Comparison of ENCODE assay signal across 2 cellular contexts in the genomic region with DNA sequence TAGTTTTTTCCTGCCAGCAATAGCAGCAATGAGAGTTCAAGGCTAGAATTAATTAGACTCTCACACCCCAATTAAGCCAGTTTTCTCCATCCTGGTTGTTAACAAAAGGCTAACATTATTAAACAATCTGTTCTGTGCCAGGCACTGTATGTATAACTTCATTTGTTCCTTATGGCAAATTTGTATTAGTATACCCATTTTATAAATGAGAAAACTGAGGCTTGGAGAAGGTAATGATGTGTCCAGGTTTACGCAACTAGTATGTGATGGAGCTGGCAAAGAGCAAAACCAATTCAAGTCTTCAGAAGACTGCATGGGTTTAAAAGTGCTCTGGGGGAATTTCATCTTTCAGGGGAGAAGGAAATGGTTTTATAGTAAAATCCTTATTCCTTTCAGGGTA.
TF ChIP-seq lines count a peak whose summit lies in the region.

No MANE protein-coding gene starts in this region.

TF ChIP-seq in HCT116, 20 proteins besides CTCF, POLR2A, EP300 and RAD21:
- TF ChIP-seq FOSL1 (IDR thresholded peaks at IDR 0.05; ENCODE audit: low read depth), result no peak
- no peak for TF ChIP-seq EZH2 (IDR thresholded peaks at IDR 0.05)
- no peak for TF ChIP-seq EZH2phosphoT487 (IDR thresholded peaks at IDR 0.05; ENCODE audit: borderline replicate concordance)
- no peak for TF ChIP-seq JUND (IDR thresholded peaks at IDR 0.05)
- TF ChIP-seq ZNF274 (IDR thresholded peaks at IDR 0.05; ENCODE audit: low read depth, low read length), result no peak
- no peak for TF ChIP-seq ZFX (IDR thresholded peaks at IDR 0.05)
- no peak for TF ChIP-seq SP1 (IDR thresholded peaks at IDR 0.05; ENCODE audit: low read depth)
- no peak for TF ChIP-seq CEBPB (IDR thresholded peaks at IDR 0.05; ENCODE audit: low read depth)
- no peak for TF ChIP-seq MAX (IDR thresholded peaks at IDR 0.05)
- TF ChIP-seq, protein P1, sequence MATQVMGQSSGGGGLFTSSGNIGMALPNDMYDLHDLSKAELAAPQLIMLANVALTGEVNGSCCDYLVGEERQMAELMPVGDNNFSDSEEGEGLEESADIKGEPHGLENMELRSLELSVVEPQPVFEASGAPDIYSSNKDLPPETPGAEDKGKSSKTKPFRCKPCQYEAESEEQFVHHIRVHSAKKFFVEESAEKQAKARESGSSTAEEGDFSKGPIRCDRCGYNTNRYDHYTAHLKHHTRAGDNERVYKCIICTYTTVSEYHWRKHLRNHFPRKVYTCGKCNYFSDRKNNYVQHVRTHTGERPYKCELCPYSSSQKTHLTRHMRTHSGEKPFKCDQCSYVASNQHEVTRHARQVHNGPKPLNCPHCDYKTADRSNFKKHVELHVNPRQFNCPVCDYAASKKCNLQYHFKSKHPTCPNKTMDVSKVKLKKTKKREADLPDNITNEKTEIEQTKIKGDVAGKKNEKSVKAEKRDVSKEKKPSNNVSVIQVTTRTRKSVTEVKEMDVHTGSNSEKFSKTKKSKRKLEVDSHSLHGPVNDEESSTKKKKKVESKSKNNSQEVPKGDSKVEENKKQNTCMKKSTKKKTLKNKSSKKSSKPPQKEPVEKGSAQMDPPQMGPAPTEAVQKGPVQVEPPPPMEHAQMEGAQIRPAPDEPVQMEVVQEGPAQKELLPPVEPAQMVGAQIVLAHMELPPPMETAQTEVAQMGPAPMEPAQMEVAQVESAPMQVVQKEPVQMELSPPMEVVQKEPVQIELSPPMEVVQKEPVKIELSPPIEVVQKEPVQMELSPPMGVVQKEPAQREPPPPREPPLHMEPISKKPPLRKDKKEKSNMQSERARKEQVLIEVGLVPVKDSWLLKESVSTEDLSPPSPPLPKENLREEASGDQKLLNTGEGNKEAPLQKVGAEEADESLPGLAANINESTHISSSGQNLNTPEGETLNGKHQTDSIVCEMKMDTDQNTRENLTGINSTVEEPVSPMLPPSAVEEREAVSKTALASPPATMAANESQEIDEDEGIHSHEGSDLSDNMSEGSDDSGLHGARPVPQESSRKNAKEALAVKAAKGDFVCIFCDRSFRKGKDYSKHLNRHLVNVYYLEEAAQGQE (IDR thresholded peaks at IDR 0.05; ENCODE audit: low read depth), result no peak
TF ChIP-seq in HCT116: peak in this region for 0.

TF ChIP-seq in K562, 482 proteins besides CTCF, POLR2A, EP300 and RAD21:
- TF ChIP-seq VEZF1 (CRISPR knock-in tag; IDR thresholded peaks at IDR 0.05) (peak; percentile 10; the same call in 1 of the 2 replicates), PHF20 (IDR thresholded peaks at IDR 0.05; ENCODE audit: partially characterized antibody) (peak; percentile 27), RBM25 (IDR thresholded peaks at IDR 0.05; ENCODE audit: low read depth, low read length, severe bottlenecking) (peak; percentile 69), ADNP (tag; IDR thresholded peaks at IDR 0.05) (peak; percentile 90), ELF2 (CRISPR knock-in tag; IDR thresholded peaks at IDR 0.05) (no peak), NRF1 (conservative IDR thresholded peaks at IDR 0.05 in 1 of 2, IDR thresholded peaks at IDR 0.05 in 1 of 2) (no peak), ZNF143 (CRISPR knock-in tag; IDR thresholded peaks at IDR 0.05) (no peak), KDM1A (IDR thresholded peaks at IDR 0.05) (peak; percentile 62 to 64), MAZ (CRISPR knock-in tag; conservative IDR thresholded peaks at IDR 0.05 in 1 of 2, IDR thresholded peaks at IDR 0.05 in 1 of 2) (no peak), BCOR (IDR thresholded peaks at IDR 0.05) (peak; percentile 83)
- TF ChIP-seq, protein P2, sequence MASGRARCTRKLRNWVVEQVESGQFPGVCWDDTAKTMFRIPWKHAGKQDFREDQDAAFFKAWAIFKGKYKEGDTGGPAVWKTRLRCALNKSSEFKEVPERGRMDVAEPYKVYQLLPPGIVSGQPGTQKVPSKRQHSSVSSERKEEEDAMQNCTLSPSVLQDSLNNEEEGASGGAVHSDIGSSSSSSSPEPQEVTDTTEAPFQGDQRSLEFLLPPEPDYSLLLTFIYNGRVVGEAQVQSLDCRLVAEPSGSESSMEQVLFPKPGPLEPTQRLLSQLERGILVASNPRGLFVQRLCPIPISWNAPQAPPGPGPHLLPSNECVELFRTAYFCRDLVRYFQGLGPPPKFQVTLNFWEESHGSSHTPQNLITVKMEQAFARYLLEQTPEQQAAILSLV (tag; IDR thresholded peaks at IDR 0.05), result no peak
- TF ChIP-seq, protein P3, sequence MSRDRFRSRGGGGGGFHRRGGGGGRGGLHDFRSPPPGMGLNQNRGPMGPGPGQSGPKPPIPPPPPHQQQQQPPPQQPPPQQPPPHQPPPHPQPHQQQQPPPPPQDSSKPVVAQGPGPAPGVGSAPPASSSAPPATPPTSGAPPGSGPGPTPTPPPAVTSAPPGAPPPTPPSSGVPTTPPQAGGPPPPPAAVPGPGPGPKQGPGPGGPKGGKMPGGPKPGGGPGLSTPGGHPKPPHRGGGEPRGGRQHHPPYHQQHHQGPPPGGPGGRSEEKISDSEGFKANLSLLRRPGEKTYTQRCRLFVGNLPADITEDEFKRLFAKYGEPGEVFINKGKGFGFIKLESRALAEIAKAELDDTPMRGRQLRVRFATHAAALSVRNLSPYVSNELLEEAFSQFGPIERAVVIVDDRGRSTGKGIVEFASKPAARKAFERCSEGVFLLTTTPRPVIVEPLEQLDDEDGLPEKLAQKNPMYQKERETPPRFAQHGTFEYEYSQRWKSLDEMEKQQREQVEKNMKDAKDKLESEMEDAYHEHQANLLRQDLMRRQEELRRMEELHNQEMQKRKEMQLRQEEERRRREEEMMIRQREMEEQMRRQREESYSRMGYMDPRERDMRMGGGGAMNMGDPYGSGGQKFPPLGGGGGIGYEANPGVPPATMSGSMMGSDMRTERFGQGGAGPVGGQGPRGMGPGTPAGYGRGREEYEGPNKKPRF (IDR thresholded peaks at IDR 0.05; ENCODE audit: low read depth, low read length), result no peak
- TF ChIP-seq, protein P4, sequence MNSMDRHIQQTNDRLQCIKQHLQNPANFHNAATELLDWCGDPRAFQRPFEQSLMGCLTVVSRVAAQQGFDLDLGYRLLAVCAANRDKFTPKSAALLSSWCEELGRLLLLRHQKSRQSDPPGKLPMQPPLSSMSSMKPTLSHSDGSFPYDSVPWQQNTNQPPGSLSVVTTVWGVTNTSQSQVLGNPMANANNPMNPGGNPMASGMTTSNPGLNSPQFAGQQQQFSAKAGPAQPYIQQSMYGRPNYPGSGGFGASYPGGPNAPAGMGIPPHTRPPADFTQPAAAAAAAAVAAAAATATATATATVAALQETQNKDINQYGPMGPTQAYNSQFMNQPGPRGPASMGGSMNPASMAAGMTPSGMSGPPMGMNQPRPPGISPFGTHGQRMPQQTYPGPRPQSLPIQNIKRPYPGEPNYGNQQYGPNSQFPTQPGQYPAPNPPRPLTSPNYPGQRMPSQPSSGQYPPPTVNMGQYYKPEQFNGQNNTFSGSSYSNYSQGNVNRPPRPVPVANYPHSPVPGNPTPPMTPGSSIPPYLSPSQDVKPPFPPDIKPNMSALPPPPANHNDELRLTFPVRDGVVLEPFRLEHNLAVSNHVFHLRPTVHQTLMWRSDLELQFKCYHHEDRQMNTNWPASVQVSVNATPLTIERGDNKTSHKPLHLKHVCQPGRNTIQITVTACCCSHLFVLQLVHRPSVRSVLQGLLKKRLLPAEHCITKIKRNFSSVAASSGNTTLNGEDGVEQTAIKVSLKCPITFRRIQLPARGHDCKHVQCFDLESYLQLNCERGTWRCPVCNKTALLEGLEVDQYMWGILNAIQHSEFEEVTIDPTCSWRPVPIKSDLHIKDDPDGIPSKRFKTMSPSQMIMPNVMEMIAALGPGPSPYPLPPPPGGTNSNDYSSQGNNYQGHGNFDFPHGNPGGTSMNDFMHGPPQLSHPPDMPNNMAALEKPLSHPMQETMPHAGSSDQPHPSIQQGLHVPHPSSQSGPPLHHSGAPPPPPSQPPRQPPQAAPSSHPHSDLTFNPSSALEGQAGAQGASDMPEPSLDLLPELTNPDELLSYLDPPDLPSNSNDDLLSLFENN (IDR thresholded peaks at IDR 0.05; ENCODE audit: low read depth in 2 of 2, low read length in 2 of 2), result 0 out of 4 replicates have a peak, but pooled peaks of 1 of the 2 experiments have one; percentile 5
